ENCODE assay signal across 2 cellular contexts in genomic region chr5:124960266-124960665, GRCh38.
TF ChIP-seq lines count a peak whose summit lies in the region.

No MANE protein-coding gene starts in this region.

TF ChIP-seq in HEK293, 187 proteins besides CTCF, POLR2A, EP300 and RAD21 (continued from another document):
- TF ChIP-seq OSR2 (tag by site-specific recombination; IDR thresholded peaks at IDR 0.05) (peak; percentile 26; the same call in 1 of the 2 replicates), SETDB1 (IDR thresholded peaks at IDR 0.05; ENCODE audit: insufficient read length, low read length) (no peak), ZNF221 (tag by site-specific recombination; IDR thresholded peaks at IDR 0.05; ENCODE audit: borderline replicate concordance) (no peak)

TF ChIP-seq in H1, 55 proteins besides CTCF, POLR2A, EP300 and RAD21 (continued from another document):
- no peak for TF ChIP-seq CHD7 (IDR thresholded peaks at IDR 0.05; ENCODE audit: insufficient replicate concordance, low read length)
- no peak for TF ChIP-seq RFX5 (IDR thresholded peaks at IDR 0.05; ENCODE audit: borderline replicate concordance, low read depth, low read length)
- no peak for TF ChIP-seq KDM1A (IDR thresholded peaks at IDR 0.05; ENCODE audit: borderline replicate concordance, low read length)
- TF ChIP-seq POU5F1 (IDR thresholded peaks at IDR 0.05; ENCODE audit: low read depth, low read length), result no peak
- no peak for TF ChIP-seq GABPA (IDR thresholded peaks at IDR 0.05; ENCODE audit: borderline replicate concordance, insufficient read depth, low read length)
